8 cellular contexts compared by ENCODE assay signal in the genomic region with DNA sequence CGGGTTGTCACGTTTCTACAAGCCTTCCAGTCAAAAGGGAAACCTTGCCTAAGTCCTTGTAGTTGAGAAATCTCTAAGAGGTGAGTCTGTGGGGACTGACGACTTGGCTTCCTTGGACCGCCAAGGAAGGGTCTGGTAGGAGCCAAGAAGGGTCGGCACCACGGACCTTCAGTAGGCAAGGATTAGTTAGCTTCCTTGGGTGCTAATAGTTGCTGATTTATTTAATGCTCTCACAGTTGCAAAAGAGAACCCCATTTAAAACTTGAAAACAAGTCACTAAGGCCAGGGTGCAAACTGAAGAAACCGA. TPM values are rescaled to one million over a fixed set of nuclear protein-coding genes. Genes with fewer than 3 reads are reported as not detected.
DNase-seq lines count a peak whose midpoint lies in the region; ATAC-seq and TF ChIP-seq lines count a peak whose summit lies in the region.

No MANE protein-coding gene starts in this region.

- peaks cover 35% of the 10 kb centered on the region for H3K4me1 Mint-ChIP-seq in neural progenitor cell

- peaks cover 21% of the 10 kb centered on the region for H3K4me1 ChIP-seq in ACC112 (ENCODE audit: control insufficient read depth, insufficient read depth, low read length, unreplicated experiment)
- peaks cover 8% of the 10 kb centered on the region for H3K4me1 ChIP-seq in HUES48 (ENCODE audit: control insufficient read depth, insufficient read depth, low read length)
- peaks cover 29% of the 10 kb centered on the region for H3K4me1 ChIP-seq in neural progenitor cell

- no peaks in the 10 kb centered on the region for H3K9me3 ChIP-seq in HUES48 (ENCODE audit: control insufficient read depth, insufficient read depth, low read length)
- no peaks in the 10 kb centered on the region for H3K9me3 ChIP-seq in neural progenitor cell (ENCODE audit: low read depth)

- H3K36me3 ChIP-seq in ACC112 (ENCODE audit: insufficient read depth, low read length) (no peaks in the 10 kb centered on the region; the same call in 1 of the 2 replicates), HUES48 (ENCODE audit: control insufficient read depth, insufficient read depth, low read length) (peaks cover 20% of the 10 kb centered on the region), neural progenitor cell (no peaks in the 10 kb centered on the region)

- H2AFZ ChIP-seq in ACC112 (ENCODE audit: low read length, unreplicated experiment) (peak overlapping the region; percentile 82), neural progenitor cell (replicated peaks) (peak overlapping the region; percentile 82)

- peaks cover 29% of the 10 kb centered on the region for H3F3A ChIP-seq in neural progenitor cell (ENCODE audit: low read depth)

- TF ChIP-seq CTCF in neural progenitor cell (IDR thresholded peaks at IDR 0.05) = no peak

- peak overlapping the region; percentile 80 for H3K4me2 ChIP-seq in neural progenitor cell

- DNase-seq in neural progenitor cell (ENCODE audit: low spot score) (no peak), NCI-H345 treated with DMSO at 0.1 percent for 48 hours (lab: John Stamatoyannopoulos, UW; ENCODE audit: unreplicated experiment) (no peak), ACHN (no peak), LoVo (ENCODE audit: low spot score) (no peak)

- no peaks in the 10 kb centered on the region for H3K27me3 ChIP-seq in ACC112 (ENCODE audit: insufficient read depth, low read length)
- no peaks in the 10 kb centered on the region for H3K27me3 ChIP-seq in HUES48 (ENCODE audit: control insufficient read depth, insufficient read depth, low read length)
- H3K27me3 ChIP-seq in neural progenitor cell = no peaks in the 10 kb centered on the region

- peaks cover 21% of the 10 kb centered on the region for H3K79me2 ChIP-seq in ACC112 (ENCODE audit: control insufficient read depth, insufficient read depth, low read length, unreplicated experiment)
- peaks cover 33% of the 10 kb centered on the region for H3K79me2 ChIP-seq in neural progenitor cell (ENCODE audit: low read depth)

- peak overlapping the region; percentile 66 for H3K27ac Mint-ChIP-seq in neural progenitor cell

- H3K9ac ChIP-seq in HUES48 (ENCODE audit: low read depth, low read length) (peak overlapping the region; percentile 92), neural progenitor cell (peak overlapping the region; percentile 31)

- in situ Hi-C loops in ACHN (cut with HindIII; ENCODE audit: low pct_ligation_motif_present, low pct_unique_long_range_greater_than_20kb, low sequenced_read_pairs) = no loop called here

- peaks cover 3% of the 10 kb centered on the region for H3K27me3 Mint-ChIP-seq in neural progenitor cell (ENCODE audit: insufficient read depth, low read depth)

- peak overlapping the region; percentile 83 for H3K27ac ChIP-seq in ACC112 (ENCODE audit: low read depth, low read length)
- H3K27ac ChIP-seq in HUES48 (ENCODE audit: low read depth, low read length) = peak overlapping the region; percentile 96
- H3K27ac ChIP-seq in cingulate gyrus (ENCODE audit: low read depth, low read length) = peak overlapping the region; percentile 81
- no peak overlapping the region for H3K27ac ChIP-seq in neural progenitor cell

- H4K20me1 ChIP-seq in neural progenitor cell (ENCODE audit: low read depth) = peaks cover 27% of the 10 kb centered on the region

- H3K4me3 ChIP-seq in ACC112 (ENCODE audit: low read depth, low read length) (peak overlapping the region; percentile 80), HUES48 (ENCODE audit: low read depth, low read length) (peak overlapping the region; percentile 72), neural progenitor cell (peak overlapping the region; percentile 78)

- H3K4me3 Mint-ChIP-seq in neural progenitor cell = peak overlapping the region; percentile 94

- H3K9me3 Mint-ChIP-seq in neural progenitor cell = no peaks in the 10 kb centered on the region

- peak; percentile 25 for ATAC-seq in GM19397 (IDR thresholded peaks at IDR 0.05; ENCODE audit: unreplicated experiment)

- peaks cover 15% of the 10 kb centered on the region for H3K36me3 Mint-ChIP-seq in neural progenitor cell

RNA-seq across cellular contexts. Expression of gene LCMT2, which starts 0.4 kb away (rescaled TPM):
- 14.2 and 14.6 TPM in 2 replicates for total RNA-seq in neural progenitor cell (ENCODE audit: low replicate concordance)

RNA-seq across cellular contexts. Expression of gene TGM7, which starts 28.7 kb away (rescaled TPM):
- not detected in 2 replicates for total RNA-seq in neural progenitor cell (ENCODE audit: low replicate concordance)

RNA-seq across cellular contexts. Expression of gene ZSCAN29, which starts 40.1 kb away (rescaled TPM):
- total RNA-seq in neural progenitor cell (ENCODE audit: low replicate concordance) = 27.1 and 44.6 TPM in 2 replicates

RNA-seq across cellular contexts. Expression of gene TUBGCP4, which starts 40.2 kb away (rescaled TPM):
- 14.1 and 15.6 TPM in 2 replicates for total RNA-seq in neural progenitor cell (ENCODE audit: low replicate concordance)
